In the genomic region with DNA sequence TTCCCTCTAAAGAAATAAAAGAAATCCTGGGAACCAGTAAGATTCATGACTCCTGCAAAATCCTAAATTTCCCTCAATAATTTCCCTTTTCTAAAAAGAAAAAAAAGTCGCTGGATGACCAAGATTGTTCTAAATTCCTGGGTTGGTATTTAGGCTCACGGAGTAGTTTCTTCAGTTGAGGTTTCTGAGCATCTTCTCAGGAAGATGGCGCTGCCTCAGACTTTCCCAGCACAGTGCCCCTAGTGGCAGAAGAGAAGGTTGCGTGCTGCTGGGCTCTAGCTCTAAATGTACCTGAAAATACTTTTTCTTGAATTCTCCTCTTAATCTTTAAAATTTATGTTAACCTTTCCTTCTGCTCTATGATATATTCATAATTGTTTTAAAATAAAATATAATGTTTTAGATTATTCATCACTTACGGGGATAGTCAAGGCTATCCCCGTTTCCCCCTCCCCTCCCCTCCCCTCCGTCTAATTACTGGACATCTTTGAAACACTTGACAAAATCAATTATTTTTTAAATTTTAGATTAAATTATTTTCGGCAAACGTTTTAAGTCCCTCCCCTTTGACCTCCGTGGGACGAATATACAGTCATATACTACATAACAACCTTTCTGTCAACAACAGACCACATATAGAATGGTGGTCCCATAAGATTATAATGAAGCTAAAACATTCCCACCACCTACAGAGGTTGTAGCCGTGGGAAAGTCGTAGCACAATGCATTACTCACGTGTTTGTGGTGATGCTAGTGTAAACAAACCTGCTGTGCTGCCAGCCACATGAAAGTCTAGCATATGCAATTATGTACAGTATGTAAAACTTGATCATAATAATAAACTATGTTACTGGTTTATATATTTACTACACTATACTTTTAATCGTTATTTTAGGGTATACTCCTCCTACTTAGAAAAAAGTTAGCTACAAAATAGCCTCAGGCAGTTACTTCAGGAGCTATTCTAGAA, we compare ENCODE assay signal across 8 cellular contexts. TPM values are rescaled to one million over a fixed set of nuclear protein-coding genes. Genes with fewer than 3 reads are reported as not detected.
A peak's percentile ranks its signal among the peaks of the same experiment; 100 is the strongest.
DNase-seq lines count a peak whose midpoint lies in the region; ATAC-seq and TF ChIP-seq lines count a peak whose summit lies in the region.

No MANE protein-coding gene starts in this region.

- no peaks in the 10 kb centered on the region for H3K27me3 Mint-ChIP-seq in naive B cell

- no peak overlapping the region for H3K4me3 Mint-ChIP-seq in naive B cell

- no peak overlapping the region for H3K4me3 ChIP-seq in stomach

- H3K27ac ChIP-seq in stomach = no peak overlapping the region

- intact Hi-C loops in stomach (cut with DNase I; ENCODE audit: low total_unique reads) = no loop called here

- H3K36me3 ChIP-seq in stomach = no peaks in the 10 kb centered on the region

- TF ChIP-seq CTCF in stomach (IDR thresholded peaks at IDR 0.05) = peak in 4 of 7 experiments; percentile 29 to 79 (median 73)

- WGBS in stomach, 5 donors = 59 to 70% (median 65%) methylated on average over 15 of the region's 15 CpGs

- H3K4me1 Mint-ChIP-seq in naive B cell = no peaks in the 10 kb centered on the region

- peaks cover 0 to 5% (median 0%) of the 10 kb centered on the region in 7 donors for H3K9me3 Mint-ChIP-seq in naive B cell

- peaks cover 0 to 8% (median 0%) of the 10 kb centered on the region in 4 donors for H3K4me1 ChIP-seq in stomach

- no peak for TF ChIP-seq POLR2A in stomach (IDR thresholded peaks at IDR 0.05)

- ATAC-seq in naive B cell (ENCODE audit: low read depth in 2 of 2) = peak; percentile 45 to 61

- no peaks in the 10 kb centered on the region for H3K9me3 ChIP-seq in stomach

- no peak for TF ChIP-seq EP300 in stomach (IDR thresholded peaks at IDR 0.05)

- no peaks in the 10 kb centered on the region for H3K27me3 ChIP-seq in stomach

- no peaks in the 10 kb centered on the region for H3K36me3 Mint-ChIP-seq in naive B cell

- DNase-seq in activated gamma-delta T cell treated with Interleukin-2 at 50 U/mL for 16 hours = peak; percentile 48
- DNase-seq in activated gamma-delta T cell (lab: John Stamatoyannopoulos, UW) = no peak
- peak; percentile 21 for DNase-seq in LHCN-M2 (ENCODE audit: low read depth)
- peak; percentile 1 to 48 (median 12) for DNase-seq in activated CD4-positive, CD25-positive, alpha-beta regulatory T cell (lab: John Stamatoyannopoulos, UW)
- DNase-seq in cerebellar cortex (ENCODE audit: low spot score) = peak; percentile 44
- peak; percentile 26 for DNase-seq in naive B cell
- peak; percentile 58 for DNase-seq in stomach
- no peak for DNase-seq in amniotic stem cell (lab: John Stamatoyannopoulos, UW)

- no peak overlapping the region for H3K27ac Mint-ChIP-seq in naive B cell

RNA-seq across cellular contexts. Expression of a gene that starts 41.0 kb away (rescaled TPM):
- total RNA-seq in LHCN-M2 (2014; rRNA removed) (19.9 and 25.6 TPM in 2 replicates), stomach (10 to 100 TPM in 4 of 5 donors, 1 to 10 TPM in 1; 1.8 to 32.2 (median 24.1) TPM)
- polyA plus RNA-seq in LHCN-M2 (2012) = 18.9 TPM
- polyA plus RNA-seq in naive B cell (ENCODE audit: low read depth in 6 of 6) (10 to 100 TPM in 5 of 6 donors, 1 to 10 TPM in 1; 5.6 to 17.9 (median 14.3) TPM), stomach (10 to 100 TPM; 10.8 to 20.7 (median 16.8) TPM)

Comparison
In these comparisons a context has a peak if more than half of its experiments do, and no peak if none do; other contexts are left out.
1. DNase-seq: peak in activated gamma-delta T cell treated with Interleukin-2 at 50 U/mL for 16 hours (single experiment), LHCN-M2 (single experiment), activated CD4-positive, CD25-positive, alpha-beta regulatory T cell (4 of 4), cerebellar cortex (single experiment), naive B cell (single experiment) and stomach (single experiment); none in activated gamma-delta T cell (single experiment) and amniotic stem cell (single experiment).